In the genomic region with DNA sequence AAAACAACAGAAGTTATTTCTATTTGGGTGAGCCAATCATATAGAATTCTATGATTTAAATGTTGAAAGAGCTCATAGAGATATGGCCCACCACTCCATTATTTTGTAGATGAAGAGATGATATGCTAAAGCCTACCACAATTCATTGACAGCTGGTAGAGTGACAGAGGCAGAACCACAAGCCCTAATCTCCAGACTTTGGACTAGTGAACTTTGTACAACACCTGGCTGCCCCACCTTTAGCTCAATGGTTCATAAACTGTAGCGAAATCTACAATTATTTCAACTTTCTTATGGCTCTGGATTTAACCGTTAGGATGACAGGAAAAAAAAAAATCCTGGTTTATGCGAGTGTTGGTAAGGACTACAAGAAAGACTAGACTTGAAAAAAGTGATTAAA, we compare ENCODE assay signal across 1 cellular context.
TF ChIP-seq lines count a peak whose summit lies in the region.

No MANE protein-coding gene starts in this region.

TF ChIP-seq in A549, 52 proteins besides CTCF, POLR2A, EP300 and RAD21 (continued from another document):
- TF ChIP-seq ZNF302 (CRISPR knock-in tag; IDR thresholded peaks at IDR 0.05) (no peak), EHF (CRISPR knock-in tag; IDR thresholded peaks at IDR 0.05) (no peak), KDM5A (IDR thresholded peaks at IDR 0.05) (no peak)
- TF ChIP-seq, protein P1, sequence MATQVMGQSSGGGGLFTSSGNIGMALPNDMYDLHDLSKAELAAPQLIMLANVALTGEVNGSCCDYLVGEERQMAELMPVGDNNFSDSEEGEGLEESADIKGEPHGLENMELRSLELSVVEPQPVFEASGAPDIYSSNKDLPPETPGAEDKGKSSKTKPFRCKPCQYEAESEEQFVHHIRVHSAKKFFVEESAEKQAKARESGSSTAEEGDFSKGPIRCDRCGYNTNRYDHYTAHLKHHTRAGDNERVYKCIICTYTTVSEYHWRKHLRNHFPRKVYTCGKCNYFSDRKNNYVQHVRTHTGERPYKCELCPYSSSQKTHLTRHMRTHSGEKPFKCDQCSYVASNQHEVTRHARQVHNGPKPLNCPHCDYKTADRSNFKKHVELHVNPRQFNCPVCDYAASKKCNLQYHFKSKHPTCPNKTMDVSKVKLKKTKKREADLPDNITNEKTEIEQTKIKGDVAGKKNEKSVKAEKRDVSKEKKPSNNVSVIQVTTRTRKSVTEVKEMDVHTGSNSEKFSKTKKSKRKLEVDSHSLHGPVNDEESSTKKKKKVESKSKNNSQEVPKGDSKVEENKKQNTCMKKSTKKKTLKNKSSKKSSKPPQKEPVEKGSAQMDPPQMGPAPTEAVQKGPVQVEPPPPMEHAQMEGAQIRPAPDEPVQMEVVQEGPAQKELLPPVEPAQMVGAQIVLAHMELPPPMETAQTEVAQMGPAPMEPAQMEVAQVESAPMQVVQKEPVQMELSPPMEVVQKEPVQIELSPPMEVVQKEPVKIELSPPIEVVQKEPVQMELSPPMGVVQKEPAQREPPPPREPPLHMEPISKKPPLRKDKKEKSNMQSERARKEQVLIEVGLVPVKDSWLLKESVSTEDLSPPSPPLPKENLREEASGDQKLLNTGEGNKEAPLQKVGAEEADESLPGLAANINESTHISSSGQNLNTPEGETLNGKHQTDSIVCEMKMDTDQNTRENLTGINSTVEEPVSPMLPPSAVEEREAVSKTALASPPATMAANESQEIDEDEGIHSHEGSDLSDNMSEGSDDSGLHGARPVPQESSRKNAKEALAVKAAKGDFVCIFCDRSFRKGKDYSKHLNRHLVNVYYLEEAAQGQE (IDR thresholded peaks at IDR 0.05), result no peak
